ENCODE assay signal across 1 cellular context in the genomic region with DNA sequence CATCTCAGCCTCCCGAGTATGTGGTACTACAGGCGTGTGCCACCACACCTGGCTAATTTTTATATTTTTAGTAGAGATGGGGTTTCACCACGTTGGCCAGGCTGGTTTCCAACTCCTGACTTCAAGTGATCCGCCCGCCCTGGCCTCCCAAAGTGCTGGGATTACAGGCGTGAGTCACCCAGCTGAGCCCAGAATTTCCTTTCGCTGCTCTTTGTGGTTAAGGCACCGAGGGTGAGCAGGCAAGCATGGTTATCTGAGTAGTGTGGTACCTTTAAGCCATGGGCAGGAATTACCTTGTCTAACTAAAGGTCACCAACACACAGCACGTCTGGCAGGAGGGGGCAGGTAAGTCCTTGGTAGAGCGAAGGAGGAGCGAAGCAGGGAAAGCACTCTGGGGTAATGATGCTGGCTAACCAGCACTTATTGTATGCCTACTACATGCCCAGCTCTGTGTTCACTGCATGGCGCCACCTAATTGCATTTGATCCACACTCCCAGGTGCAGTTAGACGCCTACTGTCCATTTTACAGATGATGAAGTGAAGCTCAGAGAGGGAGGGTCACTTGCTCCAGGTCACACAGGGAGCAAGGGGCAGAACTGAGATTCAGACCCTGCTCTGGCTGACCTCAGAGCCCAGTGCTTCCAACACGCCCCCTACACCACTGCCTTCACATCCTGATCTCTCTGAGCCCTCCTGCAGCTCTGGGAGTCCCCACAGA.
TF ChIP-seq lines count a peak whose summit lies in the region.

No MANE protein-coding gene starts in this region.

TF ChIP-seq in HEK293, 187 proteins besides CTCF, POLR2A, EP300 and RAD21 (continued from another document):
- TF ChIP-seq HIC1 (tag by site-specific recombination; IDR thresholded peaks at IDR 0.05) (peak; percentile 82), KLF10 (tag by site-specific recombination; IDR thresholded peaks at IDR 0.05) (no peak), PRDM1 (tag by site-specific recombination; IDR thresholded peaks at IDR 0.05) (peak; percentile 73), RBAK (tag by site-specific recombination; IDR thresholded peaks at IDR 0.05) (no peak), GLIS1 (tag by site-specific recombination; IDR thresholded peaks at IDR 0.05) (peak; percentile 81), ZFP69B (tag by site-specific recombination; IDR thresholded peaks at IDR 0.05) (0 out of 2 replicates have a peak, but pooled peaks have one; percentile 11), ZNF768 (tag by site-specific recombination; IDR thresholded peaks at IDR 0.05) (peak; percentile 86), SP7 (tag by site-specific recombination; IDR thresholded peaks at IDR 0.05) (peak; percentile 75), ZNF629 (tag by site-specific recombination; IDR thresholded peaks at IDR 0.05) (peak; percentile 16; the same call in 1 of the 2 replicates), KLF1 (tag by site-specific recombination; IDR thresholded peaks at IDR 0.05) (0 out of 2 replicates have a peak, but pooled peaks have one; percentile 32), ZNF792 (tag by site-specific recombination; IDR thresholded peaks at IDR 0.05) (0 out of 2 replicates have a peak, but pooled peaks have one; percentile 35), ZNF843 (tag by site-specific recombination; IDR thresholded peaks at IDR 0.05) (no peak), ZBTB17 (tag by site-specific recombination; IDR thresholded peaks at IDR 0.05) (peak; percentile 66; the same call in 1 of the 2 replicates), ZBTB8A (tag by site-specific recombination; IDR thresholded peaks at IDR 0.05) (peak; percentile 64; the same call in 1 of the 2 replicates), PBX3 (CRISPR knock-in tag; IDR thresholded peaks at IDR 0.05) (no peak), ZNF280C (tag by site-specific recombination; IDR thresholded peaks at IDR 0.05) (no peak), INSM2 (tag by site-specific recombination; IDR thresholded peaks at IDR 0.05) (0 out of 2 replicates have a peak, but pooled peaks have one; percentile 35), ZIC2 (tag by site-specific recombination; IDR thresholded peaks at IDR 0.05) (peak; percentile 74), WT1 (tag by site-specific recombination; IDR thresholded peaks at IDR 0.05) (peak; percentile 30; the same call in 1 of the 2 replicates), SP3 (tag by site-specific recombination; IDR thresholded peaks at IDR 0.05) (no peak)
- TF ChIP-seq, protein P1, sequence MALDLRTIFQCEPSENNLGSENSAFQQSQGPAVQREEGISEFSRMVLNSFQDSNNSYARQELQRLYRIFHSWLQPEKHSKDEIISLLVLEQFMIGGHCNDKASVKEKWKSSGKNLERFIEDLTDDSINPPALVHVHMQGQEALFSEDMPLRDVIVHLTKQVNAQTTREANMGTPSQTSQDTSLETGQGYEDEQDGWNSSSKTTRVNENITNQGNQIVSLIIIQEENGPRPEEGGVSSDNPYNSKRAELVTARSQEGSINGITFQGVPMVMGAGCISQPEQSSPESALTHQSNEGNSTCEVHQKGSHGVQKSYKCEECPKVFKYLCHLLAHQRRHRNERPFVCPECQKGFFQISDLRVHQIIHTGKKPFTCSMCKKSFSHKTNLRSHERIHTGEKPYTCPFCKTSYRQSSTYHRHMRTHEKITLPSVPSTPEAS (tag by site-specific recombination; IDR thresholded peaks at IDR 0.05) = no peak
- TF ChIP-seq, protein P2, sequence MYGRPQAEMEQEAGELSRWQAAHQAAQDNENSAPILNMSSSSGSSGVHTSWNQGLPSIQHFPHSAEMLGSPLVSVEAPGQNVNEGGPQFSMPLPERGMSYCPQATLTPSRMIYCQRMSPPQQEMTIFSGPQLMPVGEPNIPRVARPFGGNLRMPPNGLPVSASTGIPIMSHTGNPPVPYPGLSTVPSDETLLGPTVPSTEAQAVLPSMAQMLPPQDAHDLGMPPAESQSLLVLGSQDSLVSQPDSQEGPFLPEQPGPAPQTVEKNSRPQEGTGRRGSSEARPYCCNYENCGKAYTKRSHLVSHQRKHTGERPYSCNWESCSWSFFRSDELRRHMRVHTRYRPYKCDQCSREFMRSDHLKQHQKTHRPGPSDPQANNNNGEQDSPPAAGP (tag by site-specific recombination; IDR thresholded peaks at IDR 0.05) = peak; percentile 49; the same call in 1 of the 2 replicates
TF ChIP-seq in HEK293: peak in this region for 15.
